In the genomic region with DNA sequence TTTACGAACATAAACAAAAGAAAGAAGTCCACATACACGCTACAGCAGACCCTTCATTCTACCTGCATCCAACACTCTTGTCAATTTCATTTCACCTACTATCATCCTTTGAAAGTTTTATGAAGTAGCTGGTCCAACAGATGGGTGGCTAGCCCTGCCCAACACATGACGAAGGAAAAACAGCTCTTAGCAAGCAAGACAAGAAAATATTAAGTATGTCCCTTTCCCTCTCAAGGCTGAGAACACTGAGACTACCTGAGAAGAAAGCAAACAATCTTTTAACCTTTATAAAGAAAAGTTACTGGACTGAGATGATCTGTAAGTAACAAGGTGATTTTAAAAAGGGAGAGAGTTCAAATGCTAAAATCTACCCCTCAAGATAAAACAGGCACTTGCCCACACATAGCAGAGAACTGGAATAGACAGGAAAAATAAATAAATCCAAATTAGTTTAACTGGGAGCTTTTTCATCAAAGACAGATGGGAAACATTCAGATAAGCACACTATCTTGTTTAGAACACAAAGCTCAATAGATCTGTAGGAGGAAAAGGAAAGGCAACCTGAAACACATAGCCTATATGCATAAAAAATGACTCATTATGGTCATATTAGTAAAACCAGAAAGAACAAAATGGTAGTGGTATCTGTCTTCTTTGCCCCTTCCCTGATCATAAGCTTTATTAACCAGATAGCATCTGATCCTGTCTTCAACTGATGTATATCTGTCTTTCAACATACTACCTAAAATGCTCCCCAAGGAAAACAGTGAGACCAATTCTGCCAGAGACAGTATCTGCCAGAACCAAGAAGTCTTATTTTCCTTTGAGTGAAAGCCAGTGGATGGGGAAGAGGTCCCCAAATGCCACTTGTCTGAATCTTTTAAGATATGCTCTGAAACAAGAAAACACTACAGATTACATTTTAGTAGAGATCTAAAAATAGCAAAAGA, we compare ENCODE assay signal across 7 cellular contexts.
DNase-seq lines count a peak whose midpoint lies in the region; FAIRE-seq and TF ChIP-seq lines count a peak whose summit lies in the region.

No MANE protein-coding gene starts in this region.

- H3K27me3 Mint-ChIP-seq in T-helper 1 cell treated with Interleukin-12 subunit alpha and Interleukin-12 subunit beta and Interleukin-4 antibody, amounts not matched to agents 30 μg/mL and 1 μg/mL, for 36 hours (ENCODE audit: low read depth): no peaks in the 10 kb centered on the region

- peaks cover 57% of the 10 kb centered on the region for H3K4me1 Mint-ChIP-seq in T-helper 1 cell treated with Interleukin-12 subunit alpha and Interleukin-12 subunit beta and Interleukin-4 antibody, amounts not matched to agents 30 μg/mL and 1 μg/mL, for 36 hours (ENCODE audit: low read depth)

- peak; percentile 64 for FAIRE-seq in GM18507 (lab: Jason Lieb, UNC)

- peak overlapping the region; percentile 75 for H3K27ac Mint-ChIP-seq in T-helper 1 cell treated with Interleukin-12 subunit alpha and Interleukin-12 subunit beta and Interleukin-4 antibody, amounts not matched to agents 30 μg/mL and 1 μg/mL, for 36 hours

- DNase-seq in GM18507 (ENCODE audit: extremely low spot score, insufficient read length, low read depth) (no peak), fibroblast of the aortic adventitia (ENCODE audit: low read depth) (no peak), H7 (no peak), GM03348 (ENCODE audit: low spot score) (no peak)
- DNase-seq in stimulated activated CD8-positive, alpha-beta memory T cell treated with anti-CD3 and anti-CD28 coated beads, Interleukin-4, amount 100 ng/mL, for 48 hours: no peak

- H3K27ac ChIP-seq in subcutaneous abdominal adipose tissue (ENCODE audit: low read depth, low read length): peak overlapping the region; percentile 25

- H3K9ac ChIP-seq in subcutaneous abdominal adipose tissue (ENCODE audit: low read length in 5 of 5): peak overlapping the region in 1 of 5 donors; percentile 2

- peak overlapping the region; percentile 25 for H3K4me3 ChIP-seq in fibroblast of the aortic adventitia (ENCODE audit: low read depth, low read length)
- peak overlapping the region in 2 of 5 donors; percentile 18 to 23 for H3K4me3 ChIP-seq in subcutaneous abdominal adipose tissue (ENCODE audit: low read depth in 1 of 5, low read length in 5 of 5)
- H3K4me3 ChIP-seq in H7 (ENCODE audit: insufficient read depth, low read depth, low read length): no peak overlapping the region

- peaks cover 2% of the 10 kb centered on the region for H3K36me3 Mint-ChIP-seq in T-helper 1 cell treated with Interleukin-12 subunit alpha and Interleukin-12 subunit beta and Interleukin-4 antibody, amounts not matched to agents 30 μg/mL and 1 μg/mL, for 36 hours (ENCODE audit: low read depth)

- H3K9me3 Mint-ChIP-seq in T-helper 1 cell treated with Interleukin-12 subunit alpha and Interleukin-12 subunit beta and Interleukin-4 antibody, amounts not matched to agents 30 μg/mL and 1 μg/mL, for 36 hours: no peaks in the 10 kb centered on the region

- peaks cover 0 to 26% (median 17%) of the 10 kb centered on the region in 5 donors for H3K4me1 ChIP-seq in subcutaneous abdominal adipose tissue (ENCODE audit: control insufficient read depth in 5 of 5, insufficient read depth in 5 of 5, low read length in 5 of 5)

- peak overlapping the region; percentile 75 for H3K4me3 Mint-ChIP-seq in T-helper 1 cell treated with Interleukin-12 subunit alpha and Interleukin-12 subunit beta and Interleukin-4 antibody, amounts not matched to agents 30 μg/mL and 1 μg/mL, for 36 hours

- H3K27me3 ChIP-seq in subcutaneous abdominal adipose tissue (ENCODE audit: control insufficient read depth in 5 of 5, insufficient read depth in 4 of 5, low read length in 5 of 5) (no peaks in the 10 kb centered on the region), H7 (ENCODE audit: control insufficient read depth, insufficient read depth, low read length) (no peaks in the 10 kb centered on the region)

- no peaks in the 10 kb centered on the region for H3K9me3 ChIP-seq in subcutaneous abdominal adipose tissue (ENCODE audit: control insufficient read depth in 5 of 5, low read length in 5 of 5)

- TF ChIP-seq CTCF in fibroblast of the aortic adventitia (IDR thresholded peaks at IDR 0.05; ENCODE audit: insufficient read depth, low read length): no peak

- H3K36me3 ChIP-seq in subcutaneous abdominal adipose tissue (ENCODE audit: control insufficient read depth in 5 of 5, insufficient read depth in 5 of 5, low read length in 5 of 5) (no peaks in the 10 kb centered on the region), H7 (replicated peaks; ENCODE audit: control insufficient read depth, insufficient read depth, low read length) (no peaks in the 10 kb centered on the region)
